ENCODE assay signal across 10 cellular contexts in the genomic region with DNA sequence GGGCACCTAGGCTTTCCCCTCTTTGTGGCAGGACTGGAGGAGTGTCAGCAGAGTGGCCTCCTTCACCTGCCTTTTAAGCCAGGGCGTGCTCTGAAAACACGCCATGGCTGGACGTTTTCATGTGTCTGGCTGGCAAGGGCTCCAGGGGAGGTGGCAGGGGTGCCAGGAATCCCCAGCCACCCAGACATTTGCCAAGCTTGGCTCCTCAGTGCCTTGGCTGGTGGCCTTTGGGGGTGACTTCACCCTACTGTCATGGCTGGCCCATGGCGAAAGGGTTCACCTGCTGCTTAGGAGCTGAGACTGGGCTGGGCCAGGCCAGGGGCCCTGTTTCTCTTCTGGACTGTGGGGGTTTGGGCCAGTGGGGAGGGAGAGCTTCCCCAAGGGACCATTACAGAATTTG. TPM values are rescaled to one million over a fixed set of nuclear protein-coding genes. Genes with fewer than 3 reads are reported as not detected.
A peak's percentile ranks its signal among the peaks of the same experiment; 100 is the strongest.
DNase-seq lines count a peak whose midpoint lies in the region; ATAC-seq and TF ChIP-seq lines count a peak whose summit lies in the region.
"Had no signal": no experiment of that assay in that cellular context is flagged by ENCODE, and none has a peak within 500 bp of the region (broad histone marks: within the 10 kb centered on the region; RNA-seq: fewer than 3 reads in every experiment).

No MANE protein-coding gene starts in this region.

- in situ Hi-C loops in GM13977 (cut with MboI; ENCODE audit: low pct_unique_long_range_greater_than_20kb, low sequenced_read_pairs, unreplicated experiment), result no loop called here

- H3K4me3 Mint-ChIP-seq in natural killer cell treated with Interleukin-12 subunit alpha and Interleukin-12 subunit beta and Interleukin-15 and Interleukin-18, amount 100 ng/mL, for 72 hours, result peak overlapping the region; percentile 92

- no peaks in the 10 kb centered on the region for H3K27me3 Mint-ChIP-seq in natural killer cell treated with Interleukin-12 subunit alpha and Interleukin-12 subunit beta and Interleukin-15 and Interleukin-18, amount 100 ng/mL, for 72 hours

- no peaks in the 10 kb centered on the region for H3K9me3 Mint-ChIP-seq in natural killer cell treated with Interleukin-12 subunit alpha and Interleukin-12 subunit beta and Interleukin-15 and Interleukin-18, amount 100 ng/mL, for 72 hours

- ATAC-seq in Right ventricle myocardium inferior (peak; percentile 3), GM19455 (IDR thresholded peaks at IDR 0.05; ENCODE audit: unreplicated experiment) (no peak)
- ATAC-seq in natural killer cell treated with Interleukin-12 subunit alpha and Interleukin-12 subunit beta and Interleukin-15 and Interleukin-18, amount 100 ng/mL, for 72 hours, result no peak

- H3K36me3 Mint-ChIP-seq in natural killer cell treated with Interleukin-12 subunit alpha and Interleukin-12 subunit beta and Interleukin-15 and Interleukin-18, amount 100 ng/mL, for 72 hours, result no peaks in the 10 kb centered on the region

- H3K27ac ChIP-seq in duodenal mucosa (ENCODE audit: low read depth, low read length), result peak overlapping the region; percentile 89
- peak overlapping the region; percentile 36 for H3K27ac ChIP-seq in vagina
- H3K27ac ChIP-seq: foreskin keratinocyte had no signal

- no peak for TF ChIP-seq CTCF in vagina (IDR thresholded peaks at IDR 0.05)
- no peak for TF ChIP-seq CTCF in GM13977 (IDR thresholded peaks at IDR 0.05; ENCODE audit: extremely low read depth, insufficient read depth, missing control alignments)

- peaks cover 80 to 84% of the 10 kb centered on the region in 2 donors for H3K4me1 Mint-ChIP-seq in natural killer cell treated with Interleukin-12 subunit alpha and Interleukin-12 subunit beta and Interleukin-15 and Interleukin-18, amount 100 ng/mL, for 72 hours (ENCODE audit: low read depth in 2 of 2)

- DNase-seq in Right ventricle myocardium inferior (ENCODE audit: missing footprints), result peak; percentile 63
- no peak for DNase-seq in cardiac septum (ENCODE audit: low spot score)
- no peak for DNase-seq in natural killer cell treated with Interleukin-12 subunit alpha and Interleukin-12 subunit beta and Interleukin-15 and Interleukin-18, amount 100 ng/mL, for 72 hours (ENCODE audit: low spot score)
- DNase-seq in vagina (ENCODE audit: extremely low spot score in 2 of 2), result no peak
- no peak for DNase-seq in islet precursor cell
- DNase-seq in GM13977 (ENCODE audit: low spot score), result no peak
- DNase-seq: foreskin keratinocyte, NCI-H2081 treated with DMSO at 0.1 percent for 48 hours had no signal

- H3K4me1 ChIP-seq in duodenal mucosa (ENCODE audit: control insufficient read depth in 1 of 2, insufficient read depth in 2 of 2, low read length in 2 of 2) (peaks cover 97% of the 10 kb centered on the region in 2 donors), vagina (peaks cover 99% of the 10 kb centered on the region)

- peaks cover 6 to 19% of the 10 kb centered on the region in 2 donors for H3K36me3 ChIP-seq in duodenal mucosa (ENCODE audit: control insufficient read depth in 1 of 2, insufficient read depth in 2 of 2, low read length in 2 of 2)
- peaks cover 0 to 7% of the 10 kb centered on the region in 2 donors for H3K36me3 ChIP-seq in vagina

- no peak for TF ChIP-seq POLR2A in vagina (IDR thresholded peaks at IDR 0.05)

- peak overlapping the region; percentile 83 to 99 for H3K27ac Mint-ChIP-seq in natural killer cell treated with Interleukin-12 subunit alpha and Interleukin-12 subunit beta and Interleukin-15 and Interleukin-18, amount 100 ng/mL, for 72 hours

- intact Hi-C loops in Right ventricle myocardium inferior (cut with DNase I) (no loop called here), cardiac septum (cut with DNase I) (no loop called here), vagina (cut with DNase I) (no loop called here)

- H3K4me3 ChIP-seq in duodenal mucosa (ENCODE audit: low read depth in 1 of 2, low read length in 2 of 2) (peak overlapping the region in 1 of 2 donors; percentile 12), vagina (peak overlapping the region in 1 of 2 donors; percentile 9)

- no peaks in the 10 kb centered on the region for H3K27me3 ChIP-seq in duodenal mucosa (ENCODE audit: control insufficient read depth in 1 of 2, insufficient read depth in 2 of 2, low read length in 2 of 2)
- H3K27me3 ChIP-seq in vagina, result no peaks in the 10 kb centered on the region
- H3K27me3 ChIP-seq: foreskin keratinocyte had no signal

- H3K9ac ChIP-seq in duodenal mucosa (ENCODE audit: low read depth in 1 of 2, low read length in 2 of 2), result peak overlapping the region; percentile 39 to 63

- no peaks in the 10 kb centered on the region for H3K9me3 ChIP-seq in duodenal mucosa (ENCODE audit: control insufficient read depth in 1 of 2, low read length in 2 of 2)
- no peaks in the 10 kb centered on the region for H3K9me3 ChIP-seq in vagina

RNA-seq across cellular contexts. Expression of a gene that starts 17.6 kb away (rescaled TPM):
- total RNA-seq in Right ventricle myocardium inferior (63.4 TPM), cardiac septum (35.7 TPM), vagina (30.9 TPM)
- 100 to 1,000 TPM in 1 of 2 donors, 10 to 100 TPM in 1; 95.1 to 153 TPM for total RNA-seq in natural killer cell treated with Interleukin-12 subunit alpha and Interleukin-12 subunit beta and Interleukin-15 and Interleukin-18, amount 100 ng/mL, for 72 hours
